19 cellular contexts compared by ENCODE assay signal in the genomic region with DNA sequence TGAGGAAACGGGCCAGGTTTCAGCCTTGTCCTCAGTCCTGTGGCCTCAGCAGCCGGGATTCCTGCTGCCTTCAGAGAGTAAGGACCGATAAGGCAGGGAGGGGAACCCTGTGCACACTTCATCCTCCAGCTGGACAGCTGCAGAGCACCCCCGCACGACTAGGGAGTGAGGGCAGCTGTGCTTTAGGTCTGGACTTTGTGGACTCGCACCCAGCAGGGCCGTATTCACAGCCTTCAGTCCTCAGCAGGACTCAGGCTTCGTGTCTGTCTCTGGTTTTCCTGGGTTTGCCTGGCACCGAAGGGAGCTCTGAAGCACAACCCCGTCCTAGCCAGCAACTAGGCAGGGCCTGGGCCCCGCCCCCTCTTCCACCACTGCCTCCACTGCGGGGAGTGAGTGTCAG. TPM values are rescaled to one million over a fixed set of nuclear protein-coding genes. Genes with fewer than 3 reads are reported as not detected.
"Had no signal": no experiment of that assay in that cellular context is flagged by ENCODE, and none has a peak within 500 bp of the region (broad histone marks: within the 10 kb centered on the region; RNA-seq: fewer than 3 reads in every experiment).

No MANE protein-coding gene starts in this region.

- DNase-seq: activated CD4-positive, alpha-beta T cell treated with anti-CD3 and anti-CD28 coated beads for 4 hours; activated CD8-positive, alpha-beta memory T cell treated with anti-CD3 and anti-CD28 coated beads, Interleukin-2, amount 50 U/mL, for 48 hours; activated CD8-positive, alpha-beta T cell treated with anti-CD3 and anti-CD28 coated beads, Interleukin-2, amount 10 ng/mL, durations not matched to agents 7 days and 5 days; activated naive CD4-positive, alpha-beta T cell treated with anti-CD3 and anti-CD28 coated beads for 36 hours; adrenal gland; dermis blood vessel endothelial cell; immature natural killer cell; left cardiac atrium; mammary epithelial cell; natural killer cell; psoas muscle; stimulated activated CD4-positive, alpha-beta T cell treated with anti-CD3 and anti-CD28 coated beads, Interleukin-2, amount 100 ng/mL, for 48 hours; stimulated activated naive CD4-positive, alpha-beta T cell treated with Interleukin-2 at 50 U/mL for 16 hours; T1000 had no signal

- H3K4me3 ChIP-seq: adrenal gland, psoas muscle, upper lobe of left lung had no signal

- H3K27ac ChIP-seq: psoas muscle, upper lobe of left lung, VCaP had no signal

- H3K27me3 ChIP-seq: adrenal gland, upper lobe of left lung had no signal

- H3K9me3 ChIP-seq: adrenal gland, psoas muscle, upper lobe of left lung had no signal

- ATAC-seq: activated CD8-positive, alpha-beta T cell treated with anti-CD3 and anti-CD28 coated beads, Interleukin-2, amount 10 ng/mL, durations not matched to agents 7 days and 5 days; natural killer cell had no signal

RNA-seq across cellular contexts. Expression of a gene that starts 45.8 kb away (rescaled TPM):
- total RNA-seq: activated CD8-positive, alpha-beta T cell treated with anti-CD3 and anti-CD28 coated beads, Interleukin-2, amount 10 ng/mL, durations not matched to agents 7 days and 5 days; activated naive CD4-positive, alpha-beta T cell treated with anti-CD3 and anti-CD28 coated beads for 36 hours; adrenal gland; dermis blood vessel endothelial cell; left cardiac atrium; mammary epithelial cell; mononuclear cell; natural killer cell; omental fat pad; psoas muscle; upper lobe of left lung had no signal
- polyA plus RNA-seq: adrenal gland, esophagus, immature natural killer cell, mammary epithelial cell, psoas muscle had no signal
